Comparison of ENCODE assay signal across 19 cellular contexts in the genomic region with DNA sequence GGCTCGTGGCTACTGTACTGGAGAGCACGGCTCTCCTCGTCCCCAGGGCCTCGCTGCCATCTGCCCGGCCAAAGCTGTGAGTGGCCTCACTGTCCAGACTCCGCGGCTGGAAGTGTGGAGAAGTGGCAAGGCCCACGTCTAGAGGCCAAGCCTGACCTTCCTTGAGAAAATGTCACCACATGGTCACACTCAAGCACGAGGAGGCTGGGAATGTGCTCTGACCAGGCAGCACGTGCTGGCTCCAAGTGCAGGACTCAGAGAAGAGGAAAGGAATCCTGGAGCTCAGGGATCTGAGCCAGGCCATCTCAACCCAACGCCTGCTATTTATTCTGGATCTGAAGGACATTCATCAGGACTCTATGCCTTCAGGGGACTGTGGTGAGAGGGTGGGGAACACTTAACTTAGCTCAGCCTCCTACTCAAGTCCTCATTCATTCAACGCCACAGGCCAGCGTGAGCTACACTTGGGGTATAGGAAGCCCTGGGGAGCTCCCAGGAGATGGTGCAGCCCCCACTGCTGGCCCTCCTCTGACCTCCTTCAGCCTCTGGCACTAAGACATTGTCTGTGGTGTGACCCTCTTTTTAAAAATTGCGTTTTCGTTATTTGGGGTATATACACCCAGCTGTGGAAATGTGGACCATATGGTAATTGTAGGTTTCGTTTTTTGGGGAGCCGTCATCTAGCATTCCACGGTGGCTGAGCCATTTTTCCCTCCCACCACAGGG. TPM values are rescaled to one million over a fixed set of nuclear protein-coding genes. Genes with fewer than 3 reads are reported as not detected.
DNase-seq lines count a peak whose midpoint lies in the region; ATAC-seq and TF ChIP-seq lines count a peak whose summit lies in the region.
"Had no signal": no experiment of that assay in that cellular context is flagged by ENCODE, and none has a peak within 500 bp of the region (broad histone marks: within the 10 kb centered on the region; RNA-seq: fewer than 3 reads in every experiment).

No MANE protein-coding gene starts in this region.

- CTCF ChIA-PET in GM10248 (lab: Yijun Ruan, JAX) = no interaction called here

- no peak for TF ChIP-seq CTCF in GM10248 (IDR thresholded peaks at IDR 0.05; ENCODE audit: control extremely low read depth, extremely low read depth, low read depth, missing control alignments)

- in situ Hi-C loops in G401 (cut with HindIII; ENCODE audit: low sequenced_read_pairs) = no loop called here

- no peak overlapping the region for H2BK5ac ChIP-seq in neuronal stem cell (ENCODE audit: low read length)

- no peak overlapping the region for H3K27ac ChIP-seq in neuronal stem cell (replicated peaks; ENCODE audit: low read length)
- H3K27ac ChIP-seq: GM23248 had no signal

- no peaks in the 10 kb centered on the region for H3K79me1 ChIP-seq in neuronal stem cell (ENCODE audit: low read depth, low read length)

- peaks cover 0 to 18% (median 0%) of the 10 kb centered on the region in 3 experiments for H3K27me3 ChIP-seq in neuronal stem cell (ENCODE audit: control insufficient read depth in 3 of 3, insufficient read depth in 3 of 3, low read depth in 1 of 3, low read length in 3 of 3)

- POLR2A ChIA-PET in GM10248 (lab: Yijun Ruan, JAX) = interaction anchor here (0.6 kb wide), 1 partner anchor 9 kb away, joined by 5 read pairs; no protein-coding TSS in a partner anchor

- ATAC-seq in GM18519 (IDR thresholded peaks at IDR 0.05; ENCODE audit: low FRiP score, unreplicated experiment) = no peak
- no peak for ATAC-seq in HG03039 (IDR thresholded peaks at IDR 0.05; ENCODE audit: unreplicated experiment)
- ATAC-seq: HCT116 had no signal

- peak overlapping the region; percentile 42 for H2AK5ac ChIP-seq in neuronal stem cell (ENCODE audit: low read depth, low read length)

- H3K18ac ChIP-seq in neuronal stem cell (ENCODE audit: low read length) = no peak overlapping the region

- H3K4me1 ChIP-seq in neuronal stem cell (ENCODE audit: control insufficient read depth in 2 of 2, insufficient read depth in 1 of 2, low read depth in 1 of 2, low read length in 2 of 2) = peaks cover 31 to 40% of the 10 kb centered on the region in 2 donors
- H3K4me1 ChIP-seq: BE2C had no signal

- H3K4ac ChIP-seq in neuronal stem cell (ENCODE audit: low read length) = no peak overlapping the region

- WGBS in neuronal stem cell (ENCODE audit: extremely low coverage in 2 of 2, insufficient read length in 2 of 2, insufficient replicate concordance in 1 of 2), 2 donors = no CpG with 5 or more reads among the region's 18 CpGs

- no peak overlapping the region for H3K4me3 ChIP-seq in neuronal stem cell (ENCODE audit: low read length in 2 of 2)
- H3K4me3 ChIP-seq: GM23248 had no signal

- H2AFZ ChIP-seq in neuronal stem cell (ENCODE audit: low read length) = no peak overlapping the region
- H2AFZ ChIP-seq: GM23248 had no signal

- H2BK120ac ChIP-seq in neuronal stem cell (ENCODE audit: low read depth, low read length) = no peak overlapping the region

- DNase-seq in G401 (ENCODE audit: low spot score) = peak; percentile 32
- peak; percentile 6 for DNase-seq in GM10248 (ENCODE audit: extremely low spot score)
- peak; percentile 19 for DNase-seq in cerebellar cortex (ENCODE audit: low spot score)
- DNase-seq in neuronal stem cell (ENCODE audit: low spot score) = no peak
- no peak for DNase-seq in DMS53 (lab: John Stamatoyannopoulos, UW)
- DNase-seq: ACHN; BE2C; C1 segment of cervical spinal cord; CD4-positive, CD25-positive, alpha-beta regulatory T cell; CD8-positive, alpha-beta memory T cell; COR-L47; DMS 273 treated with DMSO at 0.1 percent for 48 hours; GM23248; H7; HFFc6 had no signal

- no peak overlapping the region for H3K23ac ChIP-seq in neuronal stem cell (ENCODE audit: low read depth, low read length, poor library complexity)

- H4K8ac ChIP-seq in neuronal stem cell (ENCODE audit: low read depth, low read length) = no peak overlapping the region

- H3K14ac ChIP-seq in neuronal stem cell (ENCODE audit: low read length) = peak overlapping the region; percentile 76

- no peak overlapping the region for H2BK12ac ChIP-seq in neuronal stem cell (ENCODE audit: low read length)

- H3K9me3 ChIP-seq in neuronal stem cell (replicated peaks in 1 of 2; ENCODE audit: control insufficient read depth in 2 of 2, insufficient read depth in 1 of 2, low read depth in 1 of 2, low read length in 2 of 2) = peaks cover 0 to 1% of the 10 kb centered on the region in 2 donors
- H3K9me3 ChIP-seq: BE2C had no signal

- H3K4me2 ChIP-seq in neuronal stem cell (ENCODE audit: insufficient read depth, low read length, poor library complexity, severe bottlenecking) = no peak overlapping the region

- no peak overlapping the region for H3K9ac ChIP-seq in neuronal stem cell (ENCODE audit: low read depth, low read length, poor library complexity)
- H3K9ac ChIP-seq: GM23248 had no signal

- no peak overlapping the region for H2BK15ac ChIP-seq in neuronal stem cell (ENCODE audit: low read length)

- H4K91ac ChIP-seq in neuronal stem cell (ENCODE audit: low read depth, low read length, poor library complexity) = no peak overlapping the region

- no peaks in the 10 kb centered on the region for H3K36me3 ChIP-seq in neuronal stem cell (replicated peaks in 1 of 2; ENCODE audit: control insufficient read depth in 2 of 2, insufficient read depth in 2 of 2, low read length in 2 of 2)
- H3K36me3 ChIP-seq: BE2C had no signal

RNA-seq across cellular contexts. Expression of a gene that starts 29.0 kb away (rescaled TPM):
- not detected in 2 replicates for total RNA-seq in G401 (2014; rRNA removed; shearing (Covaris generic))
- polyA plus RNA-seq in neuronal stem cell (2013, experiment 1 of 2) = not detected
- polyA plus RNA-seq in neuronal stem cell (2013, experiment 2 of 2) = not detected
- total RNA-seq: CD4-positive, CD25-positive, alpha-beta regulatory T cell; CD8-positive, alpha-beta memory T cell; GM23248; H7; HFFc6; HT-29 had no signal
- polyA plus RNA-seq: CD4-positive, CD25-positive, alpha-beta regulatory T cell; CD8-positive, alpha-beta memory T cell; GM23248 had no signal

RNA-seq across cellular contexts. Expression of a gene that starts 59.4 kb away (rescaled TPM):
- total RNA-seq in G401 (2014; rRNA removed; shearing (Covaris generic)) = not detected in 2 replicates
- not detected for polyA plus RNA-seq in neuronal stem cell (2013, experiment 1 of 2)
- not detected for polyA plus RNA-seq in neuronal stem cell (2013, experiment 2 of 2)
- total RNA-seq: CD4-positive, CD25-positive, alpha-beta regulatory T cell; CD8-positive, alpha-beta memory T cell; GM23248; HFFc6; HT-29 had no signal
- polyA plus RNA-seq: CD4-positive, CD25-positive, alpha-beta regulatory T cell; CD8-positive, alpha-beta memory T cell; GM23248 had no signal

Comparison
In these comparisons a context has a peak if more than half of its experiments do, and no peak if none do; other contexts are left out.
1. DNase-seq: peak in G401 (single experiment), GM10248 (single experiment) and cerebellar cortex (single experiment); none in neuronal stem cell (single experiment) and DMS53 (single experiment).